ENCODE assay signal across 9 cellular contexts in genomic region chr1:2256430-2257244, GRCh38. TPM values are rescaled to one million over a fixed set of nuclear protein-coding genes. Genes with fewer than 3 reads are reported as not detected.
DNase-seq lines count a peak whose midpoint lies in the region; ATAC-seq, FAIRE-seq and TF ChIP-seq lines count a peak whose summit lies in the region.
"Had no signal": no experiment of that assay in that cellular context is flagged by ENCODE, and none has a peak within 500 bp of the region (broad histone marks: within the 10 kb centered on the region; RNA-seq: fewer than 3 reads in every experiment).

No MANE protein-coding gene starts in this region.

- H3K27ac ChIP-seq in HEK293 (ENCODE audit: extremely low read depth, low read depth, low read length) (no peak overlapping the region), left ventricle myocardium inferior (replicated peaks) (peak overlapping the region; percentile 82), skeletal muscle tissue (ENCODE audit: low read depth, low read length) (peak overlapping the region; percentile 71)

- H3K4me1 ChIP-seq in HEK293 (ENCODE audit: control insufficient read depth, insufficient read depth, low read length) (peaks cover 13% of the 10 kb centered on the region), left ventricle myocardium inferior (peaks cover 92% of the 10 kb centered on the region), skeletal muscle tissue (ENCODE audit: control insufficient read depth in 3 of 3, insufficient read depth in 3 of 3, low read length in 3 of 3) (peaks cover 38 to 51% (median 40%) of the 10 kb centered on the region in 3 donors)

- no peak overlapping the region for H3K9ac ChIP-seq in skeletal muscle tissue (ENCODE audit: low read depth in 1 of 3, low read length in 3 of 3)

- H3K9me3 Mint-ChIP-seq in activated B cell treated with CpG ODN at 0.5 μM for 24 hours: no peaks in the 10 kb centered on the region

- DNase-seq in activated B cell treated with CpG ODN at 0.5 μM for 24 hours (no peak), left ventricle myocardium inferior (no peak), GM12892 (ENCODE audit: insufficient read length) (no peak), NOMO-1 (lab: John Stamatoyannopoulos, UW; ENCODE audit: unreplicated experiment in 2 of 2) (no peak)
- DNase-seq: left colon had no signal

- no peak overlapping the region for H3K4me3 Mint-ChIP-seq in activated B cell treated with CpG ODN at 0.5 μM for 24 hours

- H3K36me3 Mint-ChIP-seq in activated B cell treated with CpG ODN at 0.5 μM for 24 hours (ENCODE audit: low read depth): peaks cover 18% of the 10 kb centered on the region

- no peak overlapping the region for H3K27ac Mint-ChIP-seq in activated B cell treated with CpG ODN at 0.5 μM for 24 hours

- H3K9me3 ChIP-seq in HEK293 (ENCODE audit: control insufficient read depth, insufficient read depth, low read depth, low read length): no peaks in the 10 kb centered on the region
- H3K9me3 ChIP-seq in left ventricle myocardium inferior (replicated peaks): peaks cover 16% of the 10 kb centered on the region
- peaks cover 0 to 3% (median 0%) of the 10 kb centered on the region in 3 donors for H3K9me3 ChIP-seq in skeletal muscle tissue (ENCODE audit: control insufficient read depth in 3 of 3, low read length in 3 of 3)

- intact Hi-C loops in activated B cell treated with CpG ODN at 0.5 μM for 24 hours (cut with micrococcal nuclease) (loop anchor here (2.0 to 10.0 kb wide), 2 partner anchors 52 to 58 kb away; no protein-coding TSS in a partner anchor), left ventricle myocardium inferior (cut with micrococcal nuclease) (no loop called here)

- no peak for TF ChIP-seq CTCF in HEK293 (tag by site-specific recombination; IDR thresholded peaks at IDR 0.05)
- TF ChIP-seq CTCF in activated B cell treated with CpG ODN at 0.5 μM for 24 hours (IDR thresholded peaks at IDR 0.05): no peak
- no peak for TF ChIP-seq CTCF in left ventricle myocardium inferior (IDR thresholded peaks at IDR 0.05; ENCODE audit: borderline replicate concordance)

- CTCF ChIA-PET in HEK293 (lab: Yijun Ruan, JAX): interaction anchor here (0.7 to 1.0 kb wide), 3 partner anchors 10 to 212 kb away, joined by 3 to 5 read pairs (median 3); no protein-coding TSS in a partner anchor
- CTCF ChIA-PET in activated B cell treated with CpG ODN at 0.5 μM for 24 hours (lab: Charles Lee): interaction anchor here (1.7 kb wide), 1 partner anchor 125 kb away, joined by 5 read pairs; no protein-coding TSS in a partner anchor

- peak; percentile 3 for ATAC-seq in activated B cell treated with CpG ODN at 0.5 μM for 24 hours (ENCODE audit: low read depth)
- ATAC-seq in GM18519 (IDR thresholded peaks at IDR 0.05; ENCODE audit: low FRiP score, unreplicated experiment): no peak
- no peak for ATAC-seq in HG02938 (IDR thresholded peaks at IDR 0.05; ENCODE audit: unreplicated experiment)

- H3K27me3 Mint-ChIP-seq in activated B cell treated with CpG ODN at 0.5 μM for 24 hours: no peaks in the 10 kb centered on the region

- H3K27me3 ChIP-seq in left ventricle myocardium inferior (ENCODE audit: low read depth): no peaks in the 10 kb centered on the region
- no peaks in the 10 kb centered on the region for H3K27me3 ChIP-seq in skeletal muscle tissue (ENCODE audit: control insufficient read depth in 3 of 3, insufficient read depth in 3 of 3, low read length in 3 of 3)

- no peak overlapping the region for H3K4me3 ChIP-seq in HEK293 (ENCODE audit: low read depth, low read length)
- no peak overlapping the region for H3K4me3 ChIP-seq in left ventricle myocardium inferior
- peak overlapping the region in 2 of 3 donors; percentile 15 to 43 for H3K4me3 ChIP-seq in skeletal muscle tissue (ENCODE audit: low read length in 3 of 3)

- H3K4me1 Mint-ChIP-seq in activated B cell treated with CpG ODN at 0.5 μM for 24 hours: peaks cover 60% of the 10 kb centered on the region

- H3K36me3 ChIP-seq in HEK293 (ENCODE audit: control insufficient read depth in 2 of 2, insufficient read depth in 1 of 2, low read length in 2 of 2) (peaks cover 0 to 34% of the 10 kb centered on the region in 2 experiments; a peak in 1 of 3 replicates), left ventricle myocardium inferior (no peaks in the 10 kb centered on the region), skeletal muscle tissue (ENCODE audit: control insufficient read depth in 3 of 3, insufficient read depth in 3 of 3, low read length in 3 of 3) (peaks cover 0 to 8% (median 0%) of the 10 kb centered on the region in 3 donors)

- POLR2A ChIA-PET in HEK293 (lab: Yijun Ruan, JAX) (interaction anchor here (0.7 to 1.7 kb wide), 2 partner anchors 26 to 29 kb away, joined by 4 to 6 read pairs; no protein-coding TSS in a partner anchor), activated B cell treated with CpG ODN at 0.5 μM for 24 hours (lab: Charles Lee) (interaction anchor here (1.2 to 2.4 kb wide), 10 partner anchors 13 to 59 kb away, joined by 3 to 31 read pairs (median 7); no protein-coding TSS in a partner anchor)

- no peak for FAIRE-seq in GM12892 (lab: Jason Lieb, UNC)

- no peak for TF ChIP-seq POLR2A in GM12892 (IDR thresholded peaks at IDR 0.05; ENCODE audit: low read depth, low read length)

TF ChIP-seq in HEK293, 187 proteins besides CTCF, POLR2A, EP300 and RAD21:
- TF ChIP-seq ZNF600 (tag by site-specific recombination; IDR thresholded peaks at IDR 0.05) (peak; percentile 1; the same call in 1 of the 2 replicates), ZNF398 (tag by site-specific recombination; IDR thresholded peaks at IDR 0.05) (no peak), ZNF658 (tag by site-specific recombination; IDR thresholded peaks at IDR 0.05) (no peak), ZBTB1 (tag by site-specific recombination; IDR thresholded peaks at IDR 0.05) (no peak), ZBTB8A (tag by site-specific recombination; IDR thresholded peaks at IDR 0.05) (0 out of 2 replicates have a peak, but pooled peaks have one; percentile 6), KLF10 (tag by site-specific recombination; IDR thresholded peaks at IDR 0.05) (no peak), SCRT2 (tag by site-specific recombination; IDR thresholded peaks at IDR 0.05) (peak; percentile 63), PRDM1 (tag by site-specific recombination; IDR thresholded peaks at IDR 0.05) (peak; percentile 87), ZNF677 (tag by site-specific recombination; IDR thresholded peaks at IDR 0.05) (no peak), ZNF37A (tag by site-specific recombination; IDR thresholded peaks at IDR 0.05) (no peak), ZNF426 (tag by site-specific recombination; IDR thresholded peaks at IDR 0.05) (no peak), ZNF707 (tag by site-specific recombination; IDR thresholded peaks at IDR 0.05) (no peak), ZNF76 (tag by site-specific recombination; IDR thresholded peaks at IDR 0.05; ENCODE audit: borderline replicate concordance, low read depth) (no peak), ZNF132 (tag by site-specific recombination; IDR thresholded peaks at IDR 0.05; ENCODE audit: borderline replicate concordance) (no peak), KLF7 (tag by site-specific recombination; IDR thresholded peaks at IDR 0.05; ENCODE audit: borderline replicate concordance) (no peak)
- TF ChIP-seq, protein P1, sequence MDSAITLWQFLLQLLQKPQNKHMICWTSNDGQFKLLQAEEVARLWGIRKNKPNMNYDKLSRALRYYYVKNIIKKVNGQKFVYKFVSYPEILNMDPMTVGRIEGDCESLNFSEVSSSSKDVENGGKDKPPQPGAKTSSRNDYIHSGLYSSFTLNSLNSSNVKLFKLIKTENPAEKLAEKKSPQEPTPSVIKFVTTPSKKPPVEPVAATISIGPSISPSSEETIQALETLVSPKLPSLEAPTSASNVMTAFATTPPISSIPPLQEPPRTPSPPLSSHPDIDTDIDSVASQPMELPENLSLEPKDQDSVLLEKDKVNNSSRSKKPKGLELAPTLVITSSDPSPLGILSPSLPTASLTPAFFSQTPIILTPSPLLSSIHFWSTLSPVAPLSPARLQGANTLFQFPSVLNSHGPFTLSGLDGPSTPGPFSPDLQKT (IDR thresholded peaks at IDR 0.05; ENCODE audit: borderline replicate concordance, low read depth, low read length): no peak

RNA-seq across cellular contexts. Expression of gene SKI, which starts 28.5 kb away (rescaled TPM):
- total RNA-seq in activated B cell treated with CpG ODN at 0.5 μM for 24 hours (37.2 and 37.6 TPM in 2 replicates), left ventricle myocardium inferior (37.9 TPM), skeletal muscle tissue (19.3 TPM)
- 2.0 TPM for polyA plus RNA-seq in GM12892 (2012; ENCODE audit: missing spikeins)

Comparison
In these comparisons a context has a peak if more than half of its experiments do, and no peak if none do; other contexts are left out.
1. H3K4me3 ChIP-seq: peak in skeletal muscle tissue (2 of 3); none in HEK293 (single experiment) and left ventricle myocardium inferior (single experiment).